Comparison of ENCODE assay signal across 8 cellular contexts in the genomic region with DNA sequence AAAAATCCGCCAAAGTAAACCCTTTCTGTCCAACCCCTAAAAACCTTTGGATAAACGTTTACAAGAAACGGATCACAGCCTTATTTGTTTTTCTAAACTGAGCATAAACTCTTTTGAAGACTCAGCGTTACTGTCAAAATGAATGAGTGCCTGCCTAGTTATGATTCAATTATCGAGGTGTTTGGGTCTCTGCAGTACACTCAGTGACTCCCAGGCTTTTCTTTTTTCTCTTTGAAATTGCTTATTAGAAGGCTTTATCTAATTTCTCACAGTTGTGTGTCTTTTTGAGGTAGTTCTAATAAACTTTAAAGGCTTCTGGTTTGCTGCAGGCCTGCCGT. TPM values are rescaled to one million over a fixed set of nuclear protein-coding genes. Genes with fewer than 3 reads are reported as not detected.
DNase-seq lines count a peak whose midpoint lies in the region; ATAC-seq and TF ChIP-seq lines count a peak whose summit lies in the region.

No MANE protein-coding gene starts in this region.

- no peaks in the 10 kb centered on the region for H3K27me3 Mint-ChIP-seq in glutamatergic neuron (ENCODE audit: unreplicated experiment)

- H3K36me3 ChIP-seq in SU-DHL-6 (ENCODE audit: low read length) (peaks cover 30% of the 10 kb centered on the region), smooth muscle cell (ENCODE audit: low read depth) (no peaks in the 10 kb centered on the region)

- no peaks in the 10 kb centered on the region for H3K27me3 ChIP-seq in SU-DHL-6 (ENCODE audit: low read length)
- no peaks in the 10 kb centered on the region for H3K27me3 ChIP-seq in smooth muscle cell (ENCODE audit: low read depth)

- peaks cover 25% of the 10 kb centered on the region for H3K4me1 Mint-ChIP-seq in glutamatergic neuron (ENCODE audit: low read depth, unreplicated experiment)

- ATAC-seq in GM18502 (IDR thresholded peaks at IDR 0.05; ENCODE audit: poor library complexity, unreplicated experiment) (peak; percentile 5), HG02623 (IDR thresholded peaks at IDR 0.05; ENCODE audit: unreplicated experiment) (peak; percentile 2), omental fat pad (ENCODE audit: low FRiP score) (no peak)

- H3K9me3 Mint-ChIP-seq in glutamatergic neuron (ENCODE audit: unreplicated experiment), result peaks cover 1% of the 10 kb centered on the region

- peaks cover 39% of the 10 kb centered on the region for H3F3A ChIP-seq in SU-DHL-6 (ENCODE audit: insufficient read depth)
- no peaks in the 10 kb centered on the region for H3F3A ChIP-seq in smooth muscle cell (ENCODE audit: low read depth)

- H3K9me3 ChIP-seq in SU-DHL-6 (ENCODE audit: insufficient read depth, low read length), result no peaks in the 10 kb centered on the region; the same call in 1 of the 2 replicates
- no peaks in the 10 kb centered on the region for H3K9me3 ChIP-seq in smooth muscle cell (replicated peaks; ENCODE audit: low read depth)

- H3K9ac ChIP-seq in SU-DHL-6 (ENCODE audit: low read length), result peak overlapping the region; percentile 99
- peak overlapping the region; percentile 85 for H3K9ac ChIP-seq in smooth muscle cell (ENCODE audit: low read depth)

- H3K27ac ChIP-seq in SU-DHL-6 (ENCODE audit: low read depth, low read length) (peak overlapping the region; percentile 97), smooth muscle cell (ENCODE audit: low read depth) (peak overlapping the region; percentile 89)

- no peaks in the 10 kb centered on the region for H3K9me2 ChIP-seq in SU-DHL-6 (replicated peaks; ENCODE audit: insufficient read depth, low read length)

- H3K27ac Mint-ChIP-seq in glutamatergic neuron (ENCODE audit: unreplicated experiment), result peak overlapping the region; percentile 94

- TF ChIP-seq CTCF in SU-DHL-6 (IDR thresholded peaks at IDR 0.05; ENCODE audit: insufficient read depth, low read length, poor library complexity, severe bottlenecking), result no peak
- no peak for TF ChIP-seq CTCF in glutamatergic neuron (IDR thresholded peaks at IDR 0.05; ENCODE audit: partially characterized antibody, unreplicated experiment)
- TF ChIP-seq CTCF in smooth muscle cell (IDR thresholded peaks at IDR 0.05; ENCODE audit: borderline replicate concordance, insufficient read depth, poor library complexity, severe bottlenecking), result no peak
- no peak for TF ChIP-seq CTCF in omental fat pad (IDR thresholded peaks at IDR 0.05)

- peak overlapping the region; percentile 97 for H3K4me3 Mint-ChIP-seq in glutamatergic neuron (ENCODE audit: unreplicated experiment)

- DNase-seq in glutamatergic neuron, result no peak
- no peak for DNase-seq in smooth muscle cell (lab: John Stamatoyannopoulos, UW; ENCODE audit: unreplicated experiment)
- DNase-seq in medulla oblongata (ENCODE audit: extremely low spot score), result no peak
- no peak for DNase-seq in NCI-H2171 treated with DMSO at 0.1 percent for 48 hours (lab: John Stamatoyannopoulos, UW)
- no peak for DNase-seq in omental fat pad (ENCODE audit: low spot score)

- 28% methylated on average over 6 of the region's 6 CpGs for WGBS in smooth muscle cell (ENCODE audit: low lambda C conversion rate)

- H3K79me2 ChIP-seq in SU-DHL-6 (ENCODE audit: insufficient read depth, low read length) (peaks cover 72% of the 10 kb centered on the region), smooth muscle cell (ENCODE audit: low read depth) (peaks cover 23% of the 10 kb centered on the region)

- H4K20me1 ChIP-seq in SU-DHL-6 (ENCODE audit: low read depth, low read length), result 0 out of 2 replicates have a peak, but pooled peaks cover 14% of the 10 kb centered on the region
- no peaks in the 10 kb centered on the region for H4K20me1 ChIP-seq in smooth muscle cell (ENCODE audit: low read depth)

- peak overlapping the region; percentile 90 for H3K4me3 ChIP-seq in SU-DHL-6 (ENCODE audit: insufficient read depth, low read length, poor library complexity, severe bottlenecking)
- peak overlapping the region; percentile 77 for H3K4me3 ChIP-seq in smooth muscle cell

- H3K36me3 Mint-ChIP-seq in glutamatergic neuron (ENCODE audit: unreplicated experiment), result no peaks in the 10 kb centered on the region

- H2AFZ ChIP-seq in SU-DHL-6 (ENCODE audit: low read depth, low read length, severe bottlenecking) (no peak overlapping the region), smooth muscle cell (ENCODE audit: low read depth) (peak overlapping the region; percentile 84)

- peaks cover 8% of the 10 kb centered on the region for H3K4me1 ChIP-seq in smooth muscle cell (ENCODE audit: low read depth)

- peak overlapping the region; percentile 96 for H3K4me2 ChIP-seq in SU-DHL-6 (ENCODE audit: low read depth, low read length, poor library complexity, severe bottlenecking)
- peak overlapping the region; percentile 84 for H3K4me2 ChIP-seq in smooth muscle cell

RNA-seq across cellular contexts. Expression of a gene that starts 0.7 kb away (rescaled TPM):
- 29.9 TPM for total RNA-seq in glutamatergic neuron (ENCODE audit: unreplicated experiment)
- 20.7 and 28.3 TPM in 2 replicates for total RNA-seq in smooth muscle cell
- 11.3 and 12.8 TPM in 2 replicates for polyA plus RNA-seq in smooth muscle cell
- total RNA-seq in omental fat pad, result 10 to 100 TPM; 12.1 to 21.6 (median 19.3) TPM

RNA-seq across cellular contexts. Expression of a gene that starts 36.9 kb away (rescaled TPM):
- 8.1 TPM for total RNA-seq in glutamatergic neuron (ENCODE audit: unreplicated experiment)
- 14.3 and 14.6 TPM in 2 replicates for total RNA-seq in smooth muscle cell
- 8.6 and 9.4 TPM in 2 replicates for polyA plus RNA-seq in smooth muscle cell
- 10 to 100 TPM; 14.3 to 16.2 (median 15.5) TPM for total RNA-seq in omental fat pad
